10 cellular contexts compared by ENCODE assay signal in genomic region chr6:11364971-11365397, GRCh38.
A peak's percentile ranks its signal among the peaks of the same experiment; 100 is the strongest.
DNase-seq lines count a peak whose midpoint lies in the region; ATAC-seq, FAIRE-seq and TF ChIP-seq lines count a peak whose summit lies in the region.
"Had no signal": no experiment of that assay in that cellular context is flagged by ENCODE, and none has a peak within 500 bp of the region (broad histone marks: within the 10 kb centered on the region; RNA-seq: fewer than 3 reads in every experiment).

No MANE protein-coding gene starts in this region.

- peaks cover 43% of the 10 kb centered on the region for H3K4me1 ChIP-seq in endothelial cell of umbilical vein (ENCODE audit: control insufficient read depth, extremely low read depth, insufficient read depth, low read length)
- H3K4me1 ChIP-seq in tibial nerve, result peaks cover 0 to 41% (median 17%) of the 10 kb centered on the region in 4 donors

- BruUV-seq in endothelial cell of umbilical vein (replicated peaks; lab: Mats Ljungman, UMichigan), result no TSS peak

- H3K27ac ChIP-seq in endothelial cell of umbilical vein (ENCODE audit: insufficient read depth, low read depth, low read length) (peak overlapping the region; percentile 71), tibial nerve (peak overlapping the region; percentile 45 to 89 (median 84))

- POLR2A ChIA-PET in endothelial cell of umbilical vein (lab: Charles Lee), result interaction anchor here (1.0 to 2.3 kb wide), 2 partner anchors 11 to 133 kb away, joined by 4 to 11 read pairs; partner anchors contain the start of gene NEDD9

- H3K79me2 ChIP-seq in endothelial cell of umbilical vein (ENCODE audit: control insufficient read depth, insufficient read depth, low read length), result no peaks in the 10 kb centered on the region

- H3K9me1 ChIP-seq in endothelial cell of umbilical vein (replicated peaks; ENCODE audit: control insufficient read depth, extremely low read depth, insufficient read depth, low read length), result no peaks in the 10 kb centered on the region

- H3K27ac Mint-ChIP-seq in activated CD8-positive, alpha-beta memory T cell treated with anti-CD3 and anti-CD28 coated beads, Interleukin-2, amount 10 ng/mL, durations not matched to agents 7 days and 5 days, result peak overlapping the region; percentile 24
- peak overlapping the region; percentile 77 for H3K27ac Mint-ChIP-seq in memory B cell

- FAIRE-seq in endothelial cell of umbilical vein (lab: Jason Lieb, UNC), result peak; percentile 84

- intact Hi-C loops in endothelial cell of umbilical vein (cut with micrococcal nuclease), result loop anchor here (1.0 to 5.0 kb wide), 5 partner anchors 11 to 133 kb away; partner anchors contain the start of gene NEDD9

- peaks cover 63% of the 10 kb centered on the region for H3K36me3 Mint-ChIP-seq in activated CD8-positive, alpha-beta memory T cell treated with anti-CD3 and anti-CD28 coated beads, Interleukin-2, amount 10 ng/mL, durations not matched to agents 7 days and 5 days
- peaks cover 21% of the 10 kb centered on the region for H3K36me3 Mint-ChIP-seq in memory B cell

- H3K4me3 Mint-ChIP-seq in activated CD8-positive, alpha-beta memory T cell treated with anti-CD3 and anti-CD28 coated beads, Interleukin-2, amount 10 ng/mL, durations not matched to agents 7 days and 5 days, result no peak overlapping the region
- no peak overlapping the region for H3K4me3 Mint-ChIP-seq in memory B cell

- peak overlapping the region; percentile 41 for H2AFZ ChIP-seq in endothelial cell of umbilical vein (ENCODE audit: low read depth, low read length)

- no peak for ATAC-seq in activated CD8-positive, alpha-beta memory T cell treated with anti-CD3 and anti-CD28 coated beads, Interleukin-2, amount 10 ng/mL, durations not matched to agents 7 days and 5 days
- ATAC-seq in memory B cell (ENCODE audit: low read depth) (no peak), GM21423 (IDR thresholded peaks at IDR 0.05; ENCODE audit: unreplicated experiment) (no peak), GM18909 (IDR thresholded peaks at IDR 0.05; ENCODE audit: poor library complexity, unreplicated experiment) (no peak)

- CTCF ChIA-PET in activated CD8-positive, alpha-beta memory T cell treated with anti-CD3 and anti-CD28 coated beads, Interleukin-2, amount 10 ng/mL, durations not matched to agents 7 days and 5 days (lab: Charles Lee), result interaction anchor here (0.7 to 4.2 kb wide), 5 partner anchors 9 to 193 kb away, joined by 3 to 23 read pairs (median 4); no protein-coding TSS in a partner anchor
- CTCF ChIA-PET in endothelial cell of umbilical vein (lab: Charles Lee), result interaction anchor here (0.8 to 2.8 kb wide), 5 partner anchors 11 to 132 kb away, joined by 3 to 8 read pairs (median 4); no protein-coding TSS in a partner anchor

- no peak for DNase-seq in activated CD8-positive, alpha-beta memory T cell treated with anti-CD3 and anti-CD28 coated beads, Interleukin-2, amount 10 ng/mL, durations not matched to agents 7 days and 5 days
- DNase-seq in activated CD8-positive, alpha-beta memory T cell treated with anti-CD3 and anti-CD28 coated beads for 24 hours, result no peak
- DNase-seq in endothelial cell of umbilical vein (ENCODE audit: low read depth, low spot score), result peak; percentile 90
- DNase-seq in memory B cell (ENCODE audit: low spot score in 2 of 2), result no peak
- DNase-seq in tibial nerve (ENCODE audit: low spot score in 2 of 2), result peak in 1 of 2 donors; percentile 59
- no peak for DNase-seq in NCI-H748 treated with DMSO at 0.1 percent for 48 hours (lab: John Stamatoyannopoulos, UW)
- DNase-seq: glutamatergic neuron, NCI-H1694 treated with DMSO at 0.1 percent for 48 hours had no signal

- dilution Hi-C loops in endothelial cell of umbilical vein (cut with MboI; ENCODE audit: extremely low pct_ligation_motif_present, low sequenced_read_pairs), result no loop called here

- no peaks in the 10 kb centered on the region for H3K27me3 ChIP-seq in endothelial cell of umbilical vein (ENCODE audit: control insufficient read depth in 2 of 2, insufficient read depth in 2 of 2, low read length in 2 of 2)
- H3K27me3 ChIP-seq in tibial nerve, result no peaks in the 10 kb centered on the region

- H3K27me3 Mint-ChIP-seq in activated CD8-positive, alpha-beta memory T cell treated with anti-CD3 and anti-CD28 coated beads, Interleukin-2, amount 10 ng/mL, durations not matched to agents 7 days and 5 days, result no peaks in the 10 kb centered on the region
- H3K27me3 Mint-ChIP-seq in memory B cell, result no peaks in the 10 kb centered on the region

- H3K9me3 ChIP-seq in endothelial cell of umbilical vein (replicated peaks; ENCODE audit: control insufficient read depth, insufficient read depth, low read length), result no peaks in the 10 kb centered on the region
- no peaks in the 10 kb centered on the region for H3K9me3 ChIP-seq in tibial nerve

- H3K9ac ChIP-seq in endothelial cell of umbilical vein (replicated peaks; ENCODE audit: extremely low read depth, insufficient read depth, low read length), result peak overlapping the region; percentile 53

- TF ChIP-seq POLR2A in endothelial cell of umbilical vein (IDR thresholded peaks at IDR 0.05; ENCODE audit: low read depth, low read length) (no peak), tibial nerve (IDR thresholded peaks at IDR 0.05) (no peak)

- H3K9me3 Mint-ChIP-seq in activated CD8-positive, alpha-beta memory T cell treated with anti-CD3 and anti-CD28 coated beads, Interleukin-2, amount 10 ng/mL, durations not matched to agents 7 days and 5 days (ENCODE audit: low read depth), result peaks cover 10% of the 10 kb centered on the region
- H3K9me3 Mint-ChIP-seq in memory B cell, result peaks cover 2% of the 10 kb centered on the region

- TF ChIP-seq CTCF in endothelial cell of umbilical vein (IDR thresholded peaks at IDR 0.05; ENCODE audit: extremely low read depth in 1 of 2, insufficient read depth in 1 of 2, low read depth in 1 of 2, low read length in 2 of 2) (no peak), tibial nerve (IDR thresholded peaks at IDR 0.05) (no peak)

- H3K4me1 Mint-ChIP-seq in activated CD8-positive, alpha-beta memory T cell treated with anti-CD3 and anti-CD28 coated beads, Interleukin-2, amount 10 ng/mL, durations not matched to agents 7 days and 5 days, result peaks cover 78% of the 10 kb centered on the region
- peaks cover 54% of the 10 kb centered on the region for H3K4me1 Mint-ChIP-seq in memory B cell

- no peaks in the 10 kb centered on the region for H3K36me3 ChIP-seq in endothelial cell of umbilical vein (ENCODE audit: control insufficient read depth in 2 of 2, extremely low read depth in 1 of 2, insufficient read depth in 2 of 2, low read length in 2 of 2)
- no peaks in the 10 kb centered on the region for H3K36me3 ChIP-seq in tibial nerve

- no peaks in the 10 kb centered on the region for H4K20me1 ChIP-seq in endothelial cell of umbilical vein (replicated peaks; ENCODE audit: control insufficient read depth, extremely low read depth, insufficient read depth, low read length)

- peak overlapping the region; percentile 31 for H3K4me2 ChIP-seq in endothelial cell of umbilical vein (ENCODE audit: insufficient read depth, low read length)

- TF ChIP-seq EP300 in tibial nerve (IDR thresholded peaks at IDR 0.05), result peak; percentile 96 to 98

- H3K4me3 ChIP-seq in endothelial cell of umbilical vein (replicated peaks in 1 of 3; ENCODE audit: insufficient read depth in 1 of 3, low read depth in 1 of 3, low read length in 3 of 3) (no peak overlapping the region), tibial nerve (no peak overlapping the region)

- WGBS in tibial nerve, 2 donors, result 61 to 62% methylated on average over 5 of the region's 5 CpGs

TF ChIP-seq in endothelial cell of umbilical vein, 7 proteins besides CTCF, POLR2A, EP300 and RAD21:
- TF ChIP-seq EZH2 (IDR thresholded peaks at IDR 0.05; ENCODE audit: borderline replicate concordance, low read depth, low read length, severe bottlenecking) (no peak), MAX (IDR thresholded peaks at IDR 0.05; ENCODE audit: insufficient read depth, insufficient read length) (no peak), JUN (IDR thresholded peaks at IDR 0.05; ENCODE audit: borderline replicate concordance, insufficient read depth, insufficient read length, low read depth) (peak; percentile 49), FOS (IDR thresholded peaks at IDR 0.05; ENCODE audit: borderline replicate concordance, insufficient read depth, low read length) (peak; percentile 52), GATA2 (IDR thresholded peaks at IDR 0.05; ENCODE audit: insufficient read depth, insufficient read length, low read depth, low read length) (peak; percentile 60)
